10 cellular contexts compared by ENCODE assay signal in genomic region chr6:99458319-99458718, GRCh38. TPM values are rescaled to one million over a fixed set of nuclear protein-coding genes. Genes with fewer than 3 reads are reported as not detected.
DNase-seq lines count a peak whose midpoint lies in the region; ATAC-seq and TF ChIP-seq lines count a peak whose summit lies in the region.
"Had no signal": no experiment of that assay in that cellular context is flagged by ENCODE, and none has a peak within 500 bp of the region (broad histone marks: within the 10 kb centered on the region; RNA-seq: fewer than 3 reads in every experiment).

No MANE protein-coding gene starts in this region.

- peak; percentile 63 for ATAC-seq in GM19351 (IDR thresholded peaks at IDR 0.05; ENCODE audit: unreplicated experiment)
- ATAC-seq in Panc1: peak; percentile 51; the same call in 1 of the 2 replicates
- ATAC-seq in foreskin keratinocyte: peak; percentile 72
- ATAC-seq in gastroesophageal sphincter: no peak
- ATAC-seq: activated naive CD4-positive, alpha-beta T cell treated with anti-CD3 and anti-CD28 coated beads, Interleukin-2, amount 50 U/mL, for 72 hours had no signal

- TF ChIP-seq CTCF in AG10803 (conservative IDR thresholded peaks at IDR 0.05; ENCODE audit: low read length) (peak; percentile 40; the same call in 1 of the 2 replicates), Panc1 (IDR thresholded peaks at IDR 0.05) (peak; percentile 63), foreskin keratinocyte (conservative IDR thresholded peaks at IDR 0.05) (peak; percentile 54), vagina (IDR thresholded peaks at IDR 0.05) (no peak), gastroesophageal sphincter (IDR thresholded peaks at IDR 0.05) (no peak)

- no peaks in the 10 kb centered on the region for H3K9me3 ChIP-seq in Panc1 (ENCODE audit: control insufficient read depth, insufficient read depth, low read depth, low read length)
- H3K9me3 ChIP-seq in vagina: peaks cover 3% of the 10 kb centered on the region
- H3K9me3 ChIP-seq in gastroesophageal sphincter: no peaks in the 10 kb centered on the region

- no TSS peak for BruUV-seq in Panc1 (replicated peaks; lab: Mats Ljungman, UMichigan)

- DNase-seq in AG10803 (ENCODE audit: low read depth) (peak; percentile 29), Panc1 (ENCODE audit: low read depth, low spot score) (no peak), foreskin keratinocyte (peak; percentile 14 to 31), vagina (ENCODE audit: extremely low spot score in 2 of 2) (no peak), posterior cingulate gyrus (no peak), cerebellum (ENCODE audit: low spot score) (no peak)
- DNase-seq: NCI-H774 had no signal

- intact Hi-C loops in Panc1 (cut with micrococcal nuclease; ENCODE audit: unreplicated experiment) (no loop called here), vagina (cut with DNase I) (no loop called here), posterior cingulate gyrus (cut with DNase I) (loop anchor here (2.0 kb wide), 1 partner anchor 18 kb away; no protein-coding TSS in a partner anchor)

- H3K36me3 ChIP-seq in Panc1 (ENCODE audit: control insufficient read depth, insufficient read depth, low read length) (peaks cover 4% of the 10 kb centered on the region; the same call in 1 of the 2 replicates), vagina (no peaks in the 10 kb centered on the region), gastroesophageal sphincter (peaks cover 0 to 14% of the 10 kb centered on the region in 2 donors)

- 89% methylated on average over 1 of the region's 2 CpGs; no CpG with 5 or more reads in 1 of the 2 donors for WGBS in gastroesophageal sphincter (ENCODE audit: low coverage in 1 of 2), 2 donors

- no peaks in the 10 kb centered on the region; the same call in 1 of the 2 replicates for H3K4me1 ChIP-seq in Panc1 (ENCODE audit: control insufficient read depth, insufficient read depth, low read length)
- no peaks in the 10 kb centered on the region for H3K4me1 ChIP-seq in foreskin keratinocyte
- no peaks in the 10 kb centered on the region for H3K4me1 ChIP-seq in vagina
- no peaks in the 10 kb centered on the region for H3K4me1 ChIP-seq in gastroesophageal sphincter

- TF ChIP-seq POLR2A in vagina (IDR thresholded peaks at IDR 0.05): no peak
- no peak for TF ChIP-seq POLR2A in gastroesophageal sphincter (IDR thresholded peaks at IDR 0.05)

- TF ChIP-seq EP300 in gastroesophageal sphincter (IDR thresholded peaks at IDR 0.05): no peak

- CTCF ChIA-PET in Panc1 (lab: Charles Lee): no interaction called here

- no peak overlapping the region for H3K27ac ChIP-seq in Panc1 (ENCODE audit: low read length)
- H3K27ac ChIP-seq in foreskin keratinocyte: no peak overlapping the region
- no peak overlapping the region for H3K27ac ChIP-seq in vagina
- H3K27ac ChIP-seq in gastroesophageal sphincter: no peak overlapping the region

- no peak overlapping the region for H3K4me3 ChIP-seq in AG10803 (ENCODE audit: low read length)
- no peak overlapping the region for H3K4me3 ChIP-seq in Panc1 (ENCODE audit: low read depth in 2 of 2, low read length in 2 of 2)
- H3K4me3 ChIP-seq in vagina: no peak overlapping the region
- no peak overlapping the region for H3K4me3 ChIP-seq in gastroesophageal sphincter

- in situ Hi-C loops in Panc1 (cut with HindIII; ENCODE audit: low pct_unique_long_range_greater_than_20kb, low sequenced_read_pairs): no loop called here

- POLR2A ChIA-PET in Panc1 (lab: Charles Lee): no interaction called here

- H3K27me3 ChIP-seq in Panc1 (ENCODE audit: control insufficient read depth, insufficient read depth, low read length) (no peaks in the 10 kb centered on the region), foreskin keratinocyte (no peaks in the 10 kb centered on the region), vagina (no peaks in the 10 kb centered on the region), gastroesophageal sphincter (no peaks in the 10 kb centered on the region)

RNA-seq across cellular contexts. Expression of gene PNISR, which starts 33.2 kb away (rescaled TPM):
- total RNA-seq in Panc1 (2021; ENCODE audit: unreplicated experiment): 91.3 TPM
- 43.4 TPM for polyA plus RNA-seq in Panc1 (2012; ENCODE audit: insufficient read length)
- total RNA-seq in foreskin keratinocyte: 43.6 and 43.9 TPM in 2 replicates
- 18.7 and 19.6 TPM in 2 replicates for polyA plus RNA-seq in foreskin keratinocyte
- total RNA-seq in vagina: 133 TPM
- 223 TPM for total RNA-seq in cerebellum
- 100 to 1,000 TPM in 2 of 4 donors, 10 to 100 TPM in 2; 34.9 to 273 (median 87.9) TPM for total RNA-seq in gastroesophageal sphincter

RNA-seq across cellular contexts. Expression of gene USP45, which starts 56.9 kb away (rescaled TPM):
- 13.8 TPM for total RNA-seq in Panc1 (2021; ENCODE audit: unreplicated experiment)
- polyA plus RNA-seq in Panc1 (2012; ENCODE audit: insufficient read length): 6.1 TPM
- 11.5 and 12.1 TPM in 2 replicates for total RNA-seq in foreskin keratinocyte
- 3.6 and 3.9 TPM in 2 replicates for polyA plus RNA-seq in foreskin keratinocyte
- 14.0 TPM for total RNA-seq in vagina
- 21.0 TPM for total RNA-seq in cerebellum
- 10 to 100 TPM; 11.2 to 18.6 (median 15.0) TPM for total RNA-seq in gastroesophageal sphincter

Comparison
In these comparisons a context has a peak if more than half of its experiments do, and no peak if none do; other contexts are left out.
1. DNase-seq: peak in AG10803 (single experiment) and foreskin keratinocyte (2 of 2); none in Panc1 (single experiment), vagina (0 of 2), posterior cingulate gyrus (0 of 10) and cerebellum (single experiment).
2. CTCF ChIP-seq: peak in AG10803 (single experiment), Panc1 (single experiment) and foreskin keratinocyte (single experiment); none in vagina (0 of 3) and gastroesophageal sphincter (0 of 4).